ENCODE assay signal across 9 cellular contexts in the genomic region with DNA sequence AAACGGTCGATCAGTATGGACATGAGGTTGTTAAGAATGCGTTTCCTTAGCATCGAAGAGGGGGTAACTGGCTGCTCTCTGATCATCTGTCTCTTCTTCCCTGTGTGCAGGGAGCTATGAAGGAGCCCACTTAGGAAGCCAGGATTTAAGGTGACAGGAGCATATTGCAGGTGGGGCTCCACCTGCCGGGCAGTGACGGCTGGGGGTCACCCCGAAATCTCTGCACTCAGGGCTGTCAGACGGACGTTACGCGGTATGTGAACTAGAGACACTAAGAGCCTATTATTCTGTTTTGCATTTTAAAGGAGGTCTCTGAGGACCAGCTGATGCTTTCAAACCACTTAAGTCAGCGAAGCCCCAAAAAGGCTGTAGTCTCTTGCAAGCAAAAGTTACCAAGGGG.
DNase-seq lines count a peak whose midpoint lies in the region; ATAC-seq and TF ChIP-seq lines count a peak whose summit lies in the region.
"Had no signal": no experiment of that assay in that cellular context is flagged by ENCODE, and none has a peak within 500 bp of the region (broad histone marks: within the 10 kb centered on the region; RNA-seq: fewer than 3 reads in every experiment).

No MANE protein-coding gene starts in this region.

- H3K36me3 Mint-ChIP-seq in activated T-helper 2 cell treated with anti-CD3 and anti-CD28 coated beads, Interferon-gamma antibody, Interleukin-2, Interleukin-4, amounts not matched to agents 10 μg/mL and 5 μg/mL and 100 μg/mL, durations not matched to agents 14 hours and 24 hours and 36 hours (ENCODE audit: low read depth), result peaks cover 60% of the 10 kb centered on the region
- no peaks in the 10 kb centered on the region for H3K36me3 Mint-ChIP-seq in progenitor cell of endocrine pancreas (ENCODE audit: insufficient read depth)

- peaks cover 50% of the 10 kb centered on the region for H3K4me1 Mint-ChIP-seq in activated T-helper 2 cell treated with anti-CD3 and anti-CD28 coated beads, Interferon-gamma antibody, Interleukin-2, Interleukin-4, amounts not matched to agents 10 μg/mL and 5 μg/mL and 100 μg/mL, durations not matched to agents 14 hours and 24 hours and 36 hours (ENCODE audit: low read depth)
- H3K4me1 Mint-ChIP-seq in progenitor cell of endocrine pancreas (ENCODE audit: low read depth), result peaks cover 24% of the 10 kb centered on the region

- ATAC-seq in HG02852 (IDR thresholded peaks at IDR 0.05; ENCODE audit: unreplicated experiment) (peak; percentile 30), GM19328 (IDR thresholded peaks at IDR 0.05; ENCODE audit: unreplicated experiment) (no peak)

- TF ChIP-seq CTCF in progenitor cell of endocrine pancreas (IDR thresholded peaks at IDR 0.05; ENCODE audit: unreplicated experiment), result no peak

- peak overlapping the region; percentile 51 for H3K4me3 Mint-ChIP-seq in activated T-helper 2 cell treated with anti-CD3 and anti-CD28 coated beads, Interferon-gamma antibody, Interleukin-2, Interleukin-4, amounts not matched to agents 10 μg/mL and 5 μg/mL and 100 μg/mL, durations not matched to agents 14 hours and 24 hours and 36 hours (ENCODE audit: low read depth)
- peak overlapping the region; percentile 37 for H3K4me3 Mint-ChIP-seq in progenitor cell of endocrine pancreas (ENCODE audit: low read depth)

- intact Hi-C loops in activated T-helper 2 cell treated with anti-CD3 and anti-CD28 coated beads, Interferon-gamma antibody, Interleukin-2, Interleukin-4, amounts not matched to agents 10 μg/mL and 5 μg/mL and 100 μg/mL, durations not matched to agents 14 hours and 24 hours and 36 hours (cut with micrococcal nuclease), result loop anchor here (2.0 to 5.0 kb wide), 3 partner anchors 22 to 83 kb away; a partner anchor contains a TSS

- peak overlapping the region; percentile 58 for H3K27ac Mint-ChIP-seq in activated T-helper 2 cell treated with anti-CD3 and anti-CD28 coated beads, Interferon-gamma antibody, Interleukin-2, Interleukin-4, amounts not matched to agents 10 μg/mL and 5 μg/mL and 100 μg/mL, durations not matched to agents 14 hours and 24 hours and 36 hours
- no peak overlapping the region for H3K27ac Mint-ChIP-seq in progenitor cell of endocrine pancreas

- peak; percentile 10 for DNase-seq in DMS79 treated with DMSO at 0.1 percent for 48 hours (lab: John Stamatoyannopoulos, UW)
- DNase-seq in DMS79 (lab: John Stamatoyannopoulos, UW), result no peak
- no peak for DNase-seq in activated T-helper 2 cell treated with anti-CD3 and anti-CD28 coated beads, Interferon-gamma antibody, Interleukin-2, Interleukin-4, amounts not matched to agents 10 μg/mL and 5 μg/mL and 100 μg/mL, durations not matched to agents 14 hours and 24 hours and 36 hours (ENCODE audit: low spot score)
- no peak for DNase-seq in progenitor cell of endocrine pancreas (ENCODE audit: low spot score, unreplicated experiment)
- no peak for DNase-seq in midbrain (lab: John Stamatoyannopoulos, UW)
- no peak for DNase-seq in NOMO-1 (lab: John Stamatoyannopoulos, UW; ENCODE audit: unreplicated experiment in 2 of 2)
- DNase-seq: MV-4-11 had no signal

- H3K27me3 Mint-ChIP-seq in activated T-helper 2 cell treated with anti-CD3 and anti-CD28 coated beads, Interferon-gamma antibody, Interleukin-2, Interleukin-4, amounts not matched to agents 10 μg/mL and 5 μg/mL and 100 μg/mL, durations not matched to agents 14 hours and 24 hours and 36 hours (ENCODE audit: low read depth), result no peaks in the 10 kb centered on the region
- H3K27me3 Mint-ChIP-seq in progenitor cell of endocrine pancreas, result peaks cover 4% of the 10 kb centered on the region

- H3K9me3 Mint-ChIP-seq in activated T-helper 2 cell treated with anti-CD3 and anti-CD28 coated beads, Interferon-gamma antibody, Interleukin-2, Interleukin-4, amounts not matched to agents 10 μg/mL and 5 μg/mL and 100 μg/mL, durations not matched to agents 14 hours and 24 hours and 36 hours, result no peaks in the 10 kb centered on the region
- H3K9me3 Mint-ChIP-seq in progenitor cell of endocrine pancreas (ENCODE audit: low read depth), result no peaks in the 10 kb centered on the region
